Comparison of ENCODE assay signal across 8 cellular contexts in genomic region chr16:81035975-81036750, GRCh38. TPM values are rescaled to one million over a fixed set of nuclear protein-coding genes. Genes with fewer than 3 reads are reported as not detected.
DNase-seq lines count a peak whose midpoint lies in the region; ATAC-seq and TF ChIP-seq lines count a peak whose summit lies in the region.

No MANE protein-coding gene starts in this region.

- H3K4me1 ChIP-seq in HAP-1 (peaks cover 13% of the 10 kb centered on the region), neural progenitor cell (peaks cover 32% of the 10 kb centered on the region), thymus (ENCODE audit: control insufficient read depth, insufficient read depth, low read length) (peaks cover 11% of the 10 kb centered on the region)

- H4K20me1 ChIP-seq in neural progenitor cell (ENCODE audit: low read depth): peaks cover 49% of the 10 kb centered on the region

- TF ChIP-seq CTCF in GM12875 (IDR thresholded peaks at IDR 0.05; ENCODE audit: borderline replicate concordance, insufficient read depth, low read depth, low read length) (no peak), neural progenitor cell (IDR thresholded peaks at IDR 0.05) (no peak)

- peaks cover 22% of the 10 kb centered on the region for H3K36me3 ChIP-seq in HAP-1 (replicated peaks)
- H3K36me3 ChIP-seq in MG63: no peaks in the 10 kb centered on the region
- no peaks in the 10 kb centered on the region for H3K36me3 ChIP-seq in neural progenitor cell
- peaks cover 9% of the 10 kb centered on the region for H3K36me3 ChIP-seq in thymus (ENCODE audit: control insufficient read depth, insufficient read depth)

- WGBS in thymus: under 1% methylated on average over 80 of the region's 80 CpGs

- in situ Hi-C loops in HAP-1 (cut with MboI; ENCODE audit: low sequenced_read_pairs): loop anchor here (5.0 to 25.0 kb wide), 2 partner anchors 36 to 701 kb away; no protein-coding TSS in a partner anchor

- DNase-seq in HAP-1 (ENCODE audit: low spot score in 2 of 2) (peak in 1 of 2 experiments; percentile 47), MG63 (peak; percentile 6), fibroblast of peridontal ligament (ENCODE audit: extremely low read depth) (peak; percentile 37), neural progenitor cell (ENCODE audit: low spot score) (peak; percentile 70), kidney glomerular epithelial cell (lab: John Stamatoyannopoulos, UW) (no peak)
- peak; percentile 6 for DNase-seq in activated T-cell treated with anti-CD3 and anti-CD28 coated beads, Interleukin-2, amount 50 U/mL, for 4 hours

- no peaks in the 10 kb centered on the region for H3K27me3 Mint-ChIP-seq in activated T-cell treated with anti-CD3 and anti-CD28 coated beads, Interleukin-2, amount 50 U/mL, for 4 hours (ENCODE audit: low read depth)
- peaks cover 2% of the 10 kb centered on the region for H3K27me3 Mint-ChIP-seq in neural progenitor cell (ENCODE audit: insufficient read depth, low read depth)

- H3K4me2 ChIP-seq in neural progenitor cell: peak overlapping the region; percentile 96

- peaks cover 8% of the 10 kb centered on the region for H3K36me3 Mint-ChIP-seq in activated T-cell treated with anti-CD3 and anti-CD28 coated beads, Interleukin-2, amount 50 U/mL, for 4 hours (ENCODE audit: insufficient read depth)
- H3K36me3 Mint-ChIP-seq in neural progenitor cell: peaks cover 23% of the 10 kb centered on the region

- no peak overlapping the region for H2AFZ ChIP-seq in neural progenitor cell (replicated peaks)

- peak overlapping the region; percentile 77 for H3K9ac ChIP-seq in neural progenitor cell

- H3K9me3 Mint-ChIP-seq in activated T-cell treated with anti-CD3 and anti-CD28 coated beads, Interleukin-2, amount 50 U/mL, for 4 hours: no peaks in the 10 kb centered on the region
- H3K9me3 Mint-ChIP-seq in neural progenitor cell: peaks cover 3% of the 10 kb centered on the region

- H3F3A ChIP-seq in neural progenitor cell (ENCODE audit: low read depth): peaks cover 20% of the 10 kb centered on the region

- peaks cover 52% of the 10 kb centered on the region for H3K79me2 ChIP-seq in neural progenitor cell (ENCODE audit: low read depth)

- peaks cover 29% of the 10 kb centered on the region for H3K4me1 Mint-ChIP-seq in activated T-cell treated with anti-CD3 and anti-CD28 coated beads, Interleukin-2, amount 50 U/mL, for 4 hours (ENCODE audit: low read depth)
- H3K4me1 Mint-ChIP-seq in neural progenitor cell: peaks cover 36% of the 10 kb centered on the region

- H3K27me3 ChIP-seq in HAP-1 (ENCODE audit: low read depth) (no peaks in the 10 kb centered on the region), MG63 (no peaks in the 10 kb centered on the region), neural progenitor cell (no peaks in the 10 kb centered on the region), thymus (ENCODE audit: control insufficient read depth, insufficient read depth) (no peaks in the 10 kb centered on the region)

- H3K27ac ChIP-seq in neural progenitor cell: no peak overlapping the region
- peak overlapping the region; percentile 62 for H3K27ac ChIP-seq in thymus (ENCODE audit: low read depth)

- H3K9me3 ChIP-seq in HAP-1 (peaks cover 5% of the 10 kb centered on the region; the same call in 1 of the 2 replicates), MG63 (no peaks in the 10 kb centered on the region), neural progenitor cell (ENCODE audit: low read depth) (peaks cover 7% of the 10 kb centered on the region), thymus (ENCODE audit: control insufficient read depth) (no peaks in the 10 kb centered on the region)

- H3K27ac Mint-ChIP-seq in neural progenitor cell: peak overlapping the region; percentile 78

- peak overlapping the region; percentile 86 for H3K4me3 Mint-ChIP-seq in activated T-cell treated with anti-CD3 and anti-CD28 coated beads, Interleukin-2, amount 50 U/mL, for 4 hours
- H3K4me3 Mint-ChIP-seq in neural progenitor cell: peak overlapping the region; percentile 95

- H3K4me3 ChIP-seq in GM12875 (ENCODE audit: low read depth, low read length) (peak overlapping the region; percentile 73), HAP-1 (peak overlapping the region; percentile 57), MG63 (peak overlapping the region; percentile 47), neural progenitor cell (peak overlapping the region; percentile 99), thymus (ENCODE audit: low read length) (peak overlapping the region; percentile 88)

- peak; percentile 76 to 78 for ATAC-seq in activated T-cell treated with anti-CD3 and anti-CD28 coated beads, Interleukin-2, amount 50 U/mL, for 4 hours

RNA-seq across cellular contexts. Expression of gene ATMIN, which starts 0.5 kb away (rescaled TPM):
- 15.1 and 27.0 TPM in 2 replicates for total RNA-seq in MG63 (2014; rRNA removed; shearing (Covaris generic); ENCODE audit: low replicate concordance)
- total RNA-seq in activated T-cell treated with anti-CD3 and anti-CD28 coated beads, Interleukin-2, amount 50 U/mL, for 4 hours: 10 to 100 TPM; 27.2 to 30.2 (median 29.3) TPM
- total RNA-seq in neural progenitor cell (ENCODE audit: low replicate concordance): 73.5 and 95.0 TPM in 2 replicates
- polyA plus RNA-seq in thymus: 19.3 TPM

RNA-seq across cellular contexts. Expression of gene CENPN, which starts 29.1 kb away (rescaled TPM):
- 68.7 and 88.9 TPM in 2 replicates for total RNA-seq in MG63 (2014; rRNA removed; shearing (Covaris generic); ENCODE audit: low replicate concordance)
- 10 to 100 TPM; 36.0 to 43.4 (median 42.4) TPM for total RNA-seq in activated T-cell treated with anti-CD3 and anti-CD28 coated beads, Interleukin-2, amount 50 U/mL, for 4 hours
- 76.8 and 111 TPM in 2 replicates for total RNA-seq in neural progenitor cell (ENCODE audit: low replicate concordance)
- polyA plus RNA-seq in thymus: 6.3 TPM

RNA-seq across cellular contexts. Expression of gene CMC2, which starts 29.5 kb away (rescaled TPM):
- 69.6 and 184 TPM in 2 replicates for total RNA-seq in MG63 (2014; rRNA removed; shearing (Covaris generic); ENCODE audit: low replicate concordance)
- 100 to 1,000 TPM; 106 to 112 (median 109) TPM for total RNA-seq in activated T-cell treated with anti-CD3 and anti-CD28 coated beads, Interleukin-2, amount 50 U/mL, for 4 hours
- 70.5 and 138 TPM in 2 replicates for total RNA-seq in neural progenitor cell (ENCODE audit: low replicate concordance)
- polyA plus RNA-seq in thymus: 94.3 TPM

RNA-seq across cellular contexts. Expression of gene C16orf46, which starts 40.9 kb away (rescaled TPM):
- 0.07 TPM in 1 of 2 replicates, not detected in the other for total RNA-seq in MG63 (2014; rRNA removed; shearing (Covaris generic); ENCODE audit: low replicate concordance)
- 1 to 10 TPM; 1.4 to 1.7 (median 1.6) TPM for total RNA-seq in activated T-cell treated with anti-CD3 and anti-CD28 coated beads, Interleukin-2, amount 50 U/mL, for 4 hours
- total RNA-seq in neural progenitor cell (ENCODE audit: low replicate concordance): 1.7 and 2.5 TPM in 2 replicates
- 1.4 TPM for polyA plus RNA-seq in thymus

Comparison
In these comparisons a context has a peak if more than half of its experiments do, and no peak if none do; other contexts are left out.
1. H3K4me3 ChIP-seq: peak in every context shown above with its lines; median percentile 99 in neural progenitor cell; 88 in thymus; 73 in GM12875; 57 in HAP-1; 47 in MG63.